Comparison of ENCODE assay signal across 25 cellular contexts in genomic region chr19:32901504-32902161, GRCh38. TPM values are rescaled to one million over a fixed set of nuclear protein-coding genes. Genes with fewer than 3 reads are reported as not detected.
"Had no signal": no experiment of that assay in that cellular context is flagged by ENCODE, and none has a peak within 500 bp of the region (broad histone marks: within the 10 kb centered on the region; RNA-seq: fewer than 3 reads in every experiment).

No MANE protein-coding gene starts in this region.

- DNase-seq: activated B cell treated with CpG ODN at 0.5 μM for 24 hours; activated CD4-positive, alpha-beta T cell treated with anti-CD3 and anti-CD28 coated beads for 36 hours; activated CD8-positive, alpha-beta T cell treated with anti-CD3 and anti-CD28 coated beads, Interleukin-2, amount 10 ng/mL, durations not matched to agents 7 days and 5 days; activated effector memory CD4-positive, alpha-beta T cell treated with Interleukin-2 at 50 U/mL for 16 hours; activated naive CD4-positive, alpha-beta T cell treated with Interleukin-2 at 50 U/mL for 16 hours; anterior cingulate cortex; dorsolateral prefrontal cortex; effector memory CD4-positive, alpha-beta T cell; head of caudate nucleus; hippocampal formation; left cardiac atrium; naive thymus-derived CD4-positive, alpha-beta T cell; occipital lobe; stimulated activated CD4-positive, alpha-beta T cell treated with anti-CD3 and anti-CD28 coated beads, Interleukin-1b, Interleukin-23, amount 100 ng/mL, for 48 hours; stimulated activated naive CD4-positive, alpha-beta T cell; T-helper 2 cell had no signal

- ATAC-seq: activated CD4-positive, alpha-beta T cell treated with anti-CD3 and anti-CD28 coated beads for 36 hours; activated CD8-positive, alpha-beta T cell treated with anti-CD3 and anti-CD28 coated beads, Interleukin-2, amount 10 ng/mL, durations not matched to agents 7 days and 5 days; left cardiac atrium; naive thymus-derived CD4-positive, alpha-beta T cell had no signal

- H3K27me3 ChIP-seq: dorsolateral prefrontal cortex, neural progenitor cell, right atrium auricular region, tibial nerve had no signal

- H3K4me1 ChIP-seq: neural progenitor cell, right atrium auricular region, tibial nerve had no signal

- H3K27ac ChIP-seq: coronary artery, dorsolateral prefrontal cortex, neural progenitor cell, right atrium auricular region, tibial nerve had no signal

RNA-seq across cellular contexts. Expression of gene SLC7A9, which starts 32.1 kb away (rescaled TPM):
- total RNA-seq: cardiac septum, fibroblast of villous mesenchyme, pulmonary artery endothelial cell, right atrium auricular region, smooth muscle cell had no signal
- polyA plus RNA-seq: fibroblast of lung; naive thymus-derived CD4-positive, alpha-beta T cell had no signal
